In genomic region chr2:53473236-53473635, GRCh38 we compare ENCODE assay signal across 12 cellular contexts.
DNase-seq lines count a peak whose midpoint lies in the region; ATAC-seq and TF ChIP-seq lines count a peak whose summit lies in the region.
"Had no signal": no experiment of that assay in that cellular context is flagged by ENCODE, and none has a peak within 500 bp of the region (broad histone marks: within the 10 kb centered on the region; RNA-seq: fewer than 3 reads in every experiment).

No MANE protein-coding gene starts in this region.

- H3K27ac ChIP-seq in body of pancreas (no peak overlapping the region), upper lobe of left lung (no peak overlapping the region)
- H3K27ac ChIP-seq: BLaER1 treated with 17β-estradiol and CSF1 and Interleukin-3, amounts not matched to agents 10 nM and 100 nM; esophagus muscularis mucosa had no signal

- TF ChIP-seq EP300 in upper lobe of left lung (IDR thresholded peaks at IDR 0.05): no peak

- 56 to 71% methylated on average over 4 of the region's 4 CpGs for WGBS in body of pancreas, 2 donors
- WGBS in upper lobe of left lung, 2 donors: 67 to 72% methylated on average over 4 of the region's 4 CpGs

- no peak overlapping the region for H3K4me3 ChIP-seq in body of pancreas
- no peak overlapping the region for H3K4me3 ChIP-seq in upper lobe of left lung
- H3K4me3 ChIP-seq: BLaER1 treated with 17β-estradiol and CSF1 and Interleukin-3, amounts not matched to agents 10 nM and 100 nM; esophagus muscularis mucosa had no signal

- intact Hi-C loops in body of pancreas (cut with DNase I): no loop called here

- H3K4me1 ChIP-seq in body of pancreas (no peaks in the 10 kb centered on the region), upper lobe of left lung (no peaks in the 10 kb centered on the region)
- H3K4me1 ChIP-seq: BLaER1 treated with 17β-estradiol and CSF1 and Interleukin-3, amounts not matched to agents 10 nM and 100 nM had no signal

- no peaks in the 10 kb centered on the region for H3K36me3 ChIP-seq in body of pancreas (replicated peaks in 1 of 2; ENCODE audit: insufficient read depth in 1 of 2, low read depth in 2 of 2)
- H3K36me3 ChIP-seq in upper lobe of left lung: no peaks in the 10 kb centered on the region
- H3K36me3 ChIP-seq: BLaER1 treated with 17β-estradiol and CSF1 and Interleukin-3, amounts not matched to agents 10 nM and 100 nM; esophagus muscularis mucosa had no signal

- ATAC-seq in body of pancreas (peak; percentile 73), upper lobe of left lung (ENCODE audit: low FRiP score in 2 of 2) (peak; percentile 14 to 69), GM21381 (IDR thresholded peaks at IDR 0.05; ENCODE audit: unreplicated experiment) (no peak)

- H3K9me3 ChIP-seq in body of pancreas (no peaks in the 10 kb centered on the region), upper lobe of left lung (no peaks in the 10 kb centered on the region)
- H3K9me3 ChIP-seq: BLaER1 treated with 17β-estradiol and CSF1 and Interleukin-3, amounts not matched to agents 10 nM and 100 nM; esophagus muscularis mucosa had no signal

- DNase-seq in NCI-H82 (lab: John Stamatoyannopoulos, UW) (peak; percentile 54), NCI-H82 treated with DMSO at 0.1 percent for 48 hours (lab: John Stamatoyannopoulos, UW; ENCODE audit: unreplicated experiment) (no peak), NCI-H1092 (lab: John Stamatoyannopoulos, UW) (peak; percentile 7), body of pancreas (peak; percentile 33 to 53 (median 42)), upper lobe of left lung (no peak), midbrain (lab: John Stamatoyannopoulos, UW) (no peak)
- no peak for DNase-seq in activated naive CD4-positive, alpha-beta T cell treated with Interleukin-2 at 50 U/mL for 16 hours
- DNase-seq: activated effector memory CD4-positive, alpha-beta T cell treated with anti-CD3 and anti-CD28 coated beads, Interleukin-2, amount 50 U/mL, for 16 hours; stimulated activated CD4-positive, alpha-beta T cell treated with anti-CD3 and anti-CD28 coated beads, Interleukin-2, amount 100 ng/mL, for 24 hours had no signal

- H3K27me3 ChIP-seq in body of pancreas: no peaks in the 10 kb centered on the region
- no peaks in the 10 kb centered on the region for H3K27me3 ChIP-seq in upper lobe of left lung
- H3K27me3 ChIP-seq: BLaER1 treated with 17β-estradiol and CSF1 and Interleukin-3, amounts not matched to agents 10 nM and 100 nM; esophagus muscularis mucosa had no signal

- TF ChIP-seq POLR2A in body of pancreas (IDR thresholded peaks at IDR 0.05) (no peak), upper lobe of left lung (IDR thresholded peaks at IDR 0.05) (no peak)

- peak in 4 of 7 experiments; percentile 30 to 55 (median 42) for TF ChIP-seq CTCF in body of pancreas (IDR thresholded peaks at IDR 0.05)
- TF ChIP-seq CTCF in upper lobe of left lung (IDR thresholded peaks at IDR 0.05): peak in 1 of 6 experiments; percentile 10

Comparison
In these comparisons a context has a peak if more than half of its experiments do, and no peak if none do; other contexts are left out.
1. DNase-seq: peak in NCI-H82 (single experiment), NCI-H1092 (single experiment) and body of pancreas (4 of 4); none in NCI-H82 treated with DMSO at 0.1 percent for 48 hours (single experiment), upper lobe of left lung (0 of 2), activated naive CD4-positive, alpha-beta T cell treated with Interleukin-2 at 50 U/mL for 16 hours (single experiment) and midbrain (single experiment).